13 cellular contexts compared by ENCODE assay signal in the genomic region with DNA sequence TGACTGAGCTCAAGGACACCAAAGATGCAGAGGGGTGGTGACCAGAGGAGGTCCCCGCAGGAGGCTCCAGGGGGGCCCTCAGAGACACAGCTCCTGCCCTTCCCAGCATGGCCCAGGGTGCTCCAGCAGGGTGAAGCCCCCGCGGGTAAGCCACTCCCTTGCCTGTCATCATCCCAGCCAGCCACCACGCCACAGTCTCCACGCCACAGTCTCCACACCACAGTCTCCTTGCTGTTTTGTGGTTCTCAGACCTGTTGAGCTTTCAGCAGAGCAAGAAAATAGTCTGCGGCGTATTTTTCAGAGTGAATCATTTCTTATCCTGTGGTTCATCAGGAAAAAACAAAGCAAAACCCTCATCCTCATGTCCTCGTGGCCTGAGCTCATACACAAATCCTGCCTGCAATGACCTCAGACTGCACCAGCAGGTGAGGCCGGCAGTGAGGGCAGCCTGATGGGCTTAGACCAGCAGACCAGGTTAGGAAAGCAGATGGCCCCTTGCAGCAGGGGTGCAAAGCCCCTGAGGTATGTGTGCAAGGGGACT. TPM values are rescaled to one million over a fixed set of nuclear protein-coding genes. Genes with fewer than 3 reads are reported as not detected.
DNase-seq lines count a peak whose midpoint lies in the region; ATAC-seq and TF ChIP-seq lines count a peak whose summit lies in the region.
"Had no signal": no experiment of that assay in that cellular context is flagged by ENCODE, and none has a peak within 500 bp of the region (broad histone marks: within the 10 kb centered on the region; RNA-seq: fewer than 3 reads in every experiment).

No MANE protein-coding gene starts in this region.

- H3K4me3 ChIP-seq in BLaER1 treated with 17β-estradiol and CSF1 and Interleukin-3, amounts not matched to agents 10 nM and 100 nM, result no peak overlapping the region
- H3K4me3 ChIP-seq in A673 (ENCODE audit: low read depth, low read length, poor library complexity, severe bottlenecking), result no peak overlapping the region
- H3K4me3 ChIP-seq: right lobe of liver had no signal

- peak overlapping the region; percentile 14 to 97 (median 81); a peak in 19 of 22 replicates for H3K27ac ChIP-seq in BLaER1 treated with 17β-estradiol and CSF1 and Interleukin-3, amounts not matched to agents 10 nM and 100 nM
- H3K27ac ChIP-seq in A673 (ENCODE audit: low read depth, low read length, poor library complexity, severe bottlenecking), result no peak overlapping the region
- H3K27ac ChIP-seq: right lobe of liver had no signal

- intact Hi-C loops in left ventricle myocardium superior (cut with micrococcal nuclease) (loop anchor here (2.0 kb wide), 1 partner anchor 26 kb away; no protein-coding TSS in a partner anchor), A673 (cut with micrococcal nuclease; ENCODE audit: unreplicated experiment) (no loop called here)

- no peak for TF ChIP-seq CTCF in A673 (conservative IDR thresholded peaks at IDR 0.05; ENCODE audit: low read depth, low read length)

- no TSS peak for BruUV-seq in A673 (replicated peaks; lab: Mats Ljungman, UMichigan)

- H3K9ac ChIP-seq in BLaER1 treated with 17β-estradiol and CSF1 and Interleukin-3, amounts not matched to agents 10 nM and 100 nM, result peak overlapping the region in 10 of 11 experiments; percentile 3 to 54 (median 40); a peak in 14 of 22 replicates

- POLR2A ChIA-PET in A673 (lab: Charles Lee; ENCODE audit: low non-redundant PET), result no interaction called here

- peaks cover 77 to 94% (median 86%) of the 10 kb centered on the region in 10 experiments for H3K4me1 ChIP-seq in BLaER1 treated with 17β-estradiol and CSF1 and Interleukin-3, amounts not matched to agents 10 nM and 100 nM
- H3K4me1 ChIP-seq in A673 (ENCODE audit: insufficient read depth, low read length, poor library complexity, severe bottlenecking), result no peaks in the 10 kb centered on the region
- H3K4me1 ChIP-seq: right lobe of liver had no signal

- H3K4me2 ChIP-seq in BLaER1 treated with 17β-estradiol and CSF1 and Interleukin-3, amounts not matched to agents 10 nM and 100 nM, result peak overlapping the region; percentile 73 to 98 (median 88)

- no peaks in the 10 kb centered on the region for H4K20me1 ChIP-seq in BLaER1 treated with 17β-estradiol and CSF1 and Interleukin-3, amounts not matched to agents 10 nM and 100 nM

- peak; percentile 38 for DNase-seq in UCSD-AML1 (lab: John Stamatoyannopoulos, UW; ENCODE audit: unreplicated experiment)
- DNase-seq in activated gamma-delta T cell treated with anti-CD3 and anti-CD28 coated beads, Interleukin-2, amount 50 U/mL, for 16 hours (ENCODE audit: low read depth), result peak; percentile 41
- peak; percentile 6 for DNase-seq in myocyte (ENCODE audit: low read depth)
- DNase-seq in foreskin melanocyte, result no peak
- DNase-seq in left ventricle myocardium superior, result no peak
- DNase-seq in SK-N-DZ (ENCODE audit: low spot score), result no peak
- DNase-seq in A673 (ENCODE audit: low spot score), result no peak
- DNase-seq: cortex of kidney, GOT3, kidney glomerular epithelial cell, NCI-H226, right lobe of liver had no signal

- no peak for ATAC-seq in left ventricle myocardium superior

- H3K27me3 ChIP-seq in BLaER1 treated with 17β-estradiol and CSF1 and Interleukin-3, amounts not matched to agents 10 nM and 100 nM, result no peaks in the 10 kb centered on the region
- no peaks in the 10 kb centered on the region for H3K27me3 ChIP-seq in A673 (replicated peaks; ENCODE audit: insufficient read depth, low read depth, low read length, poor library complexity)
- H3K27me3 ChIP-seq: right lobe of liver had no signal

- H3K36me3 ChIP-seq in BLaER1 treated with 17β-estradiol and CSF1 and Interleukin-3, amounts not matched to agents 10 nM and 100 nM, result no peaks in the 10 kb centered on the region
- H3K36me3 ChIP-seq in A673 (ENCODE audit: insufficient read depth, low read length, poor library complexity, severe bottlenecking), result no peaks in the 10 kb centered on the region
- H3K36me3 ChIP-seq: right lobe of liver had no signal

- H3K9me3 ChIP-seq in BLaER1 treated with 17β-estradiol and CSF1 and Interleukin-3, amounts not matched to agents 10 nM and 100 nM (replicated peaks in 1 of 11), result peaks cover 0 to 7% (median 0%) of the 10 kb centered on the region in 11 experiments; a peak in 7 of 22 replicates
- H3K9me3 ChIP-seq in A673 (ENCODE audit: low read depth, low read length, poor library complexity, severe bottlenecking), result no peaks in the 10 kb centered on the region
- H3K9me3 ChIP-seq: right lobe of liver had no signal

- CTCF ChIA-PET in A673 (lab: Charles Lee), result no interaction called here

RNA-seq across cellular contexts. Expression of gene ABCG1, which starts 25.7 kb away (rescaled TPM):
- 0.57 and 1.2 TPM in 2 replicates for total RNA-seq in myocyte
- 0.74 TPM for polyA plus RNA-seq in myocyte (2012)
- 11.1 TPM for total RNA-seq in left ventricle myocardium superior
- polyA plus RNA-seq in SK-N-DZ (2014; cell fraction: cytosol; rRNA removed), result 0.09 and 0.12 TPM in 2 replicates
- polyA plus RNA-seq in SK-N-DZ (2014; cell fraction: nucleus; rRNA removed), result not detected in 2 replicates
- total RNA-seq in A673 (2021), result 3.4 and 6.2 TPM in 2 replicates

Comparison
In these comparisons a context has a peak if more than half of its experiments do, and no peak if none do; other contexts are left out.
1. DNase-seq: peak in UCSD-AML1 (single experiment), activated gamma-delta T cell treated with anti-CD3 and anti-CD28 coated beads, Interleukin-2, amount 50 U/mL, for 16 hours (single experiment) and myocyte (single experiment); none in foreskin melanocyte (single experiment), left ventricle myocardium superior (single experiment), SK-N-DZ (single experiment) and A673 (single experiment).